In the genomic region with DNA sequence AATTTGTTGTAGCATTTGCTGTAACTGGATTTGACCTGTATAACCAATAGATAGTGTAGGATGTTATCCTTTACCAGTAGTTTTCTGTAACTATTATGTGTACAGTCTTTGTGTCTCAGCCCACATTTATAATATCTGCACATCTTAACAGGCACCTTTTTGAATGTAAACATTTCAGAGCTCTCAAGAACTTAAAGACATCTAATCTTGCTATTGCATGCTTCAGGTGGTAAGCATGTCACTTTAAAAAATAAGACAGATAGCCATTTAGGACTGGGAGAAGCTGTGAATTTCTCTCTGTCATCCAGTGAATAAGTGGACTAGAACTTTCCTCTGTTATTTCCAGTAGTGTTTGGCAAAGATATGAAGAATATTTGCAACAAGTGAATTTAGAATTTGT, we compare ENCODE assay signal across 2 cellular contexts.
A peak's percentile ranks its signal among the peaks of the same experiment; 100 is the strongest.
TF ChIP-seq lines count a peak whose summit lies in the region.

No MANE protein-coding gene starts in this region.

TF ChIP-seq in HEK293, 187 proteins besides CTCF, POLR2A, EP300 and RAD21 (continued from another document):
- TF ChIP-seq HOXD13 (CRISPR knock-in tag; IDR thresholded peaks at IDR 0.05; ENCODE audit: borderline replicate concordance) (no peak), ZNF664 (tag by site-specific recombination; IDR thresholded peaks at IDR 0.05) (no peak), ZNF404 (tag by site-specific recombination; IDR thresholded peaks at IDR 0.05) (no peak), ZNF571 (tag by site-specific recombination; IDR thresholded peaks at IDR 0.05) (no peak), SCRT2 (tag by site-specific recombination; IDR thresholded peaks at IDR 0.05) (0 out of 2 replicates have a peak, but pooled peaks have one; percentile 10)

TF ChIP-seq in K562, 482 proteins besides CTCF, POLR2A, EP300 and RAD21 (continued from another document and continues in another):
- TF ChIP-seq PTBP1 (IDR thresholded peaks at IDR 0.05; ENCODE audit: low read depth, low read length) = no peak
- TF ChIP-seq TAL1 (IDR thresholded peaks at IDR 0.05) = peak; percentile 50; the same call in 1 of the 2 replicates
- TF ChIP-seq, protein P1, sequence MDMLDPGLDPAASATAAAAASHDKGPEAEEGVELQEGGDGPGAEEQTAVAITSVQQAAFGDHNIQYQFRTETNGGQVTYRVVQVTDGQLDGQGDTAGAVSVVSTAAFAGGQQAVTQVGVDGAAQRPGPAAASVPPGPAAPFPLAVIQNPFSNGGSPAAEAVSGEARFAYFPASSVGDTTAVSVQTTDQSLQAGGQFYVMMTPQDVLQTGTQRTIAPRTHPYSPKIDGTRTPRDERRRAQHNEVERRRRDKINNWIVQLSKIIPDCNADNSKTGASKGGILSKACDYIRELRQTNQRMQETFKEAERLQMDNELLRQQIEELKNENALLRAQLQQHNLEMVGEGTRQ (CRISPR knock-in tag; IDR thresholded peaks at IDR 0.05) = no peak
- TF ChIP-seq, protein P2, sequence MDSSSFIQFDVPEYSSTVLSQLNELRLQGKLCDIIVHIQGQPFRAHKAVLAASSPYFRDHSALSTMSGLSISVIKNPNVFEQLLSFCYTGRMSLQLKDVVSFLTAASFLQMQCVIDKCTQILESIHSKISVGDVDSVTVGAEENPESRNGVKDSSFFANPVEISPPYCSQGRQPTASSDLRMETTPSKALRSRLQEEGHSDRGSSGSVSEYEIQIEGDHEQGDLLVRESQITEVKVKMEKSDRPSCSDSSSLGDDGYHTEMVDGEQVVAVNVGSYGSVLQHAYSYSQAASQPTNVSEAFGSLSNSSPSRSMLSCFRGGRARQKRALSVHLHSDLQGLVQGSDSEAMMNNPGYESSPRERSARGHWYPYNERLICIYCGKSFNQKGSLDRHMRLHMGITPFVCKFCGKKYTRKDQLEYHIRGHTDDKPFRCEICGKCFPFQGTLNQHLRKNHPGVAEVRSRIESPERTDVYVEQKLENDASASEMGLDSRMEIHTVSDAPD (CRISPR knock-in tag; IDR thresholded peaks at IDR 0.05) = no peak
- no peak for TF ChIP-seq CHD1 (IDR thresholded peaks at IDR 0.05; ENCODE audit: low read length)
- no peak for TF ChIP-seq BCL6 (CRISPR knock-in tag; IDR thresholded peaks at IDR 0.05)
- no peak for TF ChIP-seq CREM (IDR thresholded peaks at IDR 0.05; ENCODE audit: low read depth)
- TF ChIP-seq CBFA2T3 (IDR thresholded peaks at IDR 0.05) = peak; percentile 63
- TF ChIP-seq TCF3 (CRISPR knock-in tag; IDR thresholded peaks at IDR 0.05) = peak; percentile 51
- no peak for TF ChIP-seq PCBP1 (IDR thresholded peaks at IDR 0.05; ENCODE audit: low read depth, low read length, poor library complexity, severe bottlenecking)
- TF ChIP-seq ETV1 (tag; conservative IDR thresholded peaks at IDR 0.05; ENCODE audit: low read depth) = no peak
- TF ChIP-seq, protein P3, sequence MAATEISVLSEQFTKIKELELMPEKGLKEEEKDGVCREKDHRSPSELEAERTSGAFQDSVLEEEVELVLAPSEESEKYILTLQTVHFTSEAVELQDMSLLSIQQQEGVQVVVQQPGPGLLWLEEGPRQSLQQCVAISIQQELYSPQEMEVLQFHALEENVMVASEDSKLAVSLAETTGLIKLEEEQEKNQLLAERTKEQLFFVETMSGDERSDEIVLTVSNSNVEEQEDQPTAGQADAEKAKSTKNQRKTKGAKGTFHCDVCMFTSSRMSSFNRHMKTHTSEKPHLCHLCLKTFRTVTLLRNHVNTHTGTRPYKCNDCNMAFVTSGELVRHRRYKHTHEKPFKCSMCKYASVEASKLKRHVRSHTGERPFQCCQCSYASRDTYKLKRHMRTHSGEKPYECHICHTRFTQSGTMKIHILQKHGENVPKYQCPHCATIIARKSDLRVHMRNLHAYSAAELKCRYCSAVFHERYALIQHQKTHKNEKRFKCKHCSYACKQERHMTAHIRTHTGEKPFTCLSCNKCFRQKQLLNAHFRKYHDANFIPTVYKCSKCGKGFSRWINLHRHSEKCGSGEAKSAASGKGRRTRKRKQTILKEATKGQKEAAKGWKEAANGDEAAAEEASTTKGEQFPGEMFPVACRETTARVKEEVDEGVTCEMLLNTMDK (IDR thresholded peaks at IDR 0.05; ENCODE audit: borderline replicate concordance, insufficient read depth, low read depth, low read length, poor library complexity, severe bottlenecking) = no peak
- no peak for TF ChIP-seq TEAD2 (tag; IDR thresholded peaks at IDR 0.05)
- TF ChIP-seq RBM22 (IDR thresholded peaks at IDR 0.05; ENCODE audit: low read depth, low read length, poor library complexity, severe bottlenecking) = no peak
- peak; percentile 15; the same call in 1 of the 2 replicates for TF ChIP-seq NCOR1 (IDR thresholded peaks at IDR 0.05)
- no peak for TF ChIP-seq ATF7 (IDR thresholded peaks at IDR 0.05)
- TF ChIP-seq MEIS2 (IDR thresholded peaks at IDR 0.05; ENCODE audit: partially characterized antibody) = peak; percentile 38
- no peak for TF ChIP-seq NELFE (IDR thresholded peaks at IDR 0.05; ENCODE audit: insufficient read depth, insufficient read length)
- no peak for TF ChIP-seq DACH1 (IDR thresholded peaks at IDR 0.05; ENCODE audit: partially characterized antibody)
- no peak for TF ChIP-seq FOXK2 (conservative IDR thresholded peaks at IDR 0.05 in 1 of 2, IDR thresholded peaks at IDR 0.05 in 1 of 2; ENCODE audit: low read depth in 2 of 2)
- TF ChIP-seq, protein P4, sequence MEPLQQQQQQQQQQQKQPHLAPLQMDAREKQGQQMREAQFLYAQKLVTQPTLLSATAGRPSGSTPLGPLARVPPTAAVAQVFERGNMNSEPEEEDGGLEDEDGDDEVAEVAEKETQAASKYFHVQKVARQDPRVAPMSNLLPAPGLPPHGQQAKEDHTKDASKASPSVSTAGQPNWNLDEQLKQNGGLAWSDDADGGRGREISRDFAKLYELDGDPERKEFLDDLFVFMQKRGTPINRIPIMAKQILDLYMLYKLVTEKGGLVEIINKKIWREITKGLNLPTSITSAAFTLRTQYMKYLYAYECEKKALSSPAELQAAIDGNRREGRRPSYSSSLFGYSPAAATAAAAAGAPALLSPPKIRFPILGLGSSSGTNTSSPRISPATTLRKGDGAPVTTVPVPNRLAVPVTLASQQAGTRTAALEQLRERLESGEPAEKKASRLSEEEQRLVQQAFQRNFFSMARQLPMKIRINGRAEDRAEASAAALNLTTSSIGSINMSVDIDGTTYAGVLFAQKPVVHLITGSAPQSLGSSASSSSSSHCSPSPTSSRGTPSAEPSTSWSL (CRISPR knock-in tag; IDR thresholded peaks at IDR 0.05; ENCODE audit: borderline replicate concordance) = no peak
- TF ChIP-seq, protein P5, sequence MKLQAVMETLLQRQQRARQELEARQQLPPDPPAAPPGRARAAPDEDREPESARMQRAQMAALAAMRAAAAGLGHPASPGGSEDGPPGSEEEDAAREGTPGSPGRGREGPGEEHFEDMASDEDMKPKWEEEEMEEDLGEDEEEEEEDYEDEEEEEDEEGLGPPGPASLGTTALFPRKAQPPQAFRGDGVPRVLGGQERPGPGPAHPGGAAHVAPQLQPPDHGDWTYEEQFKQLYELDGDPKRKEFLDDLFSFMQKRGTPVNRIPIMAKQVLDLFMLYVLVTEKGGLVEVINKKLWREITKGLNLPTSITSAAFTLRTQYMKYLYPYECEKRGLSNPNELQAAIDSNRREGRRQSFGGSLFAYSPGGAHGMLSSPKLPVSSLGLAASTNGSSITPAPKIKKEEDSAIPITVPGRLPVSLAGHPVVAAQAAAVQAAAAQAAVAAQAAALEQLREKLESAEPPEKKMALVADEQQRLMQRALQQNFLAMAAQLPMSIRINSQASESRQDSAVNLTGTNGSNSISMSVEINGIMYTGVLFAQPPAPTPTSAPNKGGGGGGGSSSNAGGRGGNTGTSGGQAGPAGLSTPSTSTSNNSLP (IDR thresholded peaks at IDR 0.05; ENCODE audit: borderline replicate concordance, low read depth, low read length) = no peak
- TF ChIP-seq HNRNPL (IDR thresholded peaks at IDR 0.05; ENCODE audit: low read depth, low read length) = no peak
- no peak for TF ChIP-seq CSDE1 (IDR thresholded peaks at IDR 0.05)
- TF ChIP-seq, protein P6, sequence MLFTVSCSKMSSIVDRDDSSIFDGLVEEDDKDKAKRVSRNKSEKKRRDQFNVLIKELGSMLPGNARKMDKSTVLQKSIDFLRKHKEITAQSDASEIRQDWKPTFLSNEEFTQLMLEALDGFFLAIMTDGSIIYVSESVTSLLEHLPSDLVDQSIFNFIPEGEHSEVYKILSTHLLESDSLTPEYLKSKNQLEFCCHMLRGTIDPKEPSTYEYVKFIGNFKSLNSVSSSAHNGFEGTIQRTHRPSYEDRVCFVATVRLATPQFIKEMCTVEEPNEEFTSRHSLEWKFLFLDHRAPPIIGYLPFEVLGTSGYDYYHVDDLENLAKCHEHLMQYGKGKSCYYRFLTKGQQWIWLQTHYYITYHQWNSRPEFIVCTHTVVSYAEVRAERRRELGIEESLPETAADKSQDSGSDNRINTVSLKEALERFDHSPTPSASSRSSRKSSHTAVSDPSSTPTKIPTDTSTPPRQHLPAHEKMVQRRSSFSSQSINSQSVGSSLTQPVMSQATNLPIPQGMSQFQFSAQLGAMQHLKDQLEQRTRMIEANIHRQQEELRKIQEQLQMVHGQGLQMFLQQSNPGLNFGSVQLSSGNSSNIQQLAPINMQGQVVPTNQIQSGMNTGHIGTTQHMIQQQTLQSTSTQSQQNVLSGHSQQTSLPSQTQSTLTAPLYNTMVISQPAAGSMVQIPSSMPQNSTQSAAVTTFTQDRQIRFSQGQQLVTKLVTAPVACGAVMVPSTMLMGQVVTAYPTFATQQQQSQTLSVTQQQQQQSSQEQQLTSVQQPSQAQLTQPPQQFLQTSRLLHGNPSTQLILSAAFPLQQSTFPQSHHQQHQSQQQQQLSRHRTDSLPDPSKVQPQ (CRISPR knock-in tag; IDR thresholded peaks at IDR 0.05; ENCODE audit: borderline replicate concordance) = no peak
- TF ChIP-seq ILK (tag; IDR thresholded peaks at IDR 0.05; ENCODE audit: borderline replicate concordance, low read depth) = no peak
- TF ChIP-seq, protein P7, sequence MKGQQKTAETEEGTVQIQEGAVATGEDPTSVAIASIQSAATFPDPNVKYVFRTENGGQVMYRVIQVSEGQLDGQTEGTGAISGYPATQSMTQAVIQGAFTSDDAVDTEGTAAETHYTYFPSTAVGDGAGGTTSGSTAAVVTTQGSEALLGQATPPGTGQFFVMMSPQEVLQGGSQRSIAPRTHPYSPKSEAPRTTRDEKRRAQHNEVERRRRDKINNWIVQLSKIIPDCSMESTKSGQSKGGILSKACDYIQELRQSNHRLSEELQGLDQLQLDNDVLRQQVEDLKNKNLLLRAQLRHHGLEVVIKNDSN (CRISPR knock-in tag; IDR thresholded peaks at IDR 0.05) = no peak
- no peak for TF ChIP-seq ZNF780A (CRISPR knock-in tag; IDR thresholded peaks at IDR 0.05)
- TF ChIP-seq NCOA2 (IDR thresholded peaks at IDR 0.05; ENCODE audit: partially characterized antibody in 2 of 2) = no peak
- TF ChIP-seq, protein P8, sequence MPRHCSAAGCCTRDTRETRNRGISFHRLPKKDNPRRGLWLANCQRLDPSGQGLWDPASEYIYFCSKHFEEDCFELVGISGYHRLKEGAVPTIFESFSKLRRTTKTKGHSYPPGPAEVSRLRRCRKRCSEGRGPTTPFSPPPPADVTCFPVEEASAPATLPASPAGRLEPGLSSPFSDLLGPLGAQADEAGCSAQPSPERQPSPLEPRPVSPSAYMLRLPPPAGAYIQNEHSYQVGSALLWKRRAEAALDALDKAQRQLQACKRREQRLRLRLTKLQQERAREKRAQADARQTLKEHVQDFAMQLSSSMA (CRISPR knock-in tag; IDR thresholded peaks at IDR 0.05) = no peak
- TF ChIP-seq SMARCA4 (IDR thresholded peaks at IDR 0.05) = no peak
- TF ChIP-seq ERF (CRISPR knock-in tag; IDR thresholded peaks at IDR 0.05) = no peak
- TF ChIP-seq, protein P9, sequence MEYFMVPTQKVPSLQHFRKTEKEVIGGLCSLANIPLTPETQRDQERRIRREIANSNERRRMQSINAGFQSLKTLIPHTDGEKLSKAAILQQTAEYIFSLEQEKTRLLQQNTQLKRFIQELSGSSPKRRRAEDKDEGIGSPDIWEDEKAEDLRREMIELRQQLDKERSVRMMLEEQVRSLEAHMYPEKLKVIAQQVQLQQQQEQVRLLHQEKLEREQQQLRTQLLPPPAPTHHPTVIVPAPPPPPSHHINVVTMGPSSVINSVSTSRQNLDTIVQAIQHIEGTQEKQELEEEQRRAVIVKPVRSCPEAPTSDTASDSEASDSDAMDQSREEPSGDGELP (CRISPR knock-in tag; IDR thresholded peaks at IDR 0.05; ENCODE audit: borderline replicate concordance) = no peak
- TF ChIP-seq SIRT6 (IDR thresholded peaks at IDR 0.05; ENCODE audit: low read depth, low read length) = no peak
- TF ChIP-seq, protein P10, sequence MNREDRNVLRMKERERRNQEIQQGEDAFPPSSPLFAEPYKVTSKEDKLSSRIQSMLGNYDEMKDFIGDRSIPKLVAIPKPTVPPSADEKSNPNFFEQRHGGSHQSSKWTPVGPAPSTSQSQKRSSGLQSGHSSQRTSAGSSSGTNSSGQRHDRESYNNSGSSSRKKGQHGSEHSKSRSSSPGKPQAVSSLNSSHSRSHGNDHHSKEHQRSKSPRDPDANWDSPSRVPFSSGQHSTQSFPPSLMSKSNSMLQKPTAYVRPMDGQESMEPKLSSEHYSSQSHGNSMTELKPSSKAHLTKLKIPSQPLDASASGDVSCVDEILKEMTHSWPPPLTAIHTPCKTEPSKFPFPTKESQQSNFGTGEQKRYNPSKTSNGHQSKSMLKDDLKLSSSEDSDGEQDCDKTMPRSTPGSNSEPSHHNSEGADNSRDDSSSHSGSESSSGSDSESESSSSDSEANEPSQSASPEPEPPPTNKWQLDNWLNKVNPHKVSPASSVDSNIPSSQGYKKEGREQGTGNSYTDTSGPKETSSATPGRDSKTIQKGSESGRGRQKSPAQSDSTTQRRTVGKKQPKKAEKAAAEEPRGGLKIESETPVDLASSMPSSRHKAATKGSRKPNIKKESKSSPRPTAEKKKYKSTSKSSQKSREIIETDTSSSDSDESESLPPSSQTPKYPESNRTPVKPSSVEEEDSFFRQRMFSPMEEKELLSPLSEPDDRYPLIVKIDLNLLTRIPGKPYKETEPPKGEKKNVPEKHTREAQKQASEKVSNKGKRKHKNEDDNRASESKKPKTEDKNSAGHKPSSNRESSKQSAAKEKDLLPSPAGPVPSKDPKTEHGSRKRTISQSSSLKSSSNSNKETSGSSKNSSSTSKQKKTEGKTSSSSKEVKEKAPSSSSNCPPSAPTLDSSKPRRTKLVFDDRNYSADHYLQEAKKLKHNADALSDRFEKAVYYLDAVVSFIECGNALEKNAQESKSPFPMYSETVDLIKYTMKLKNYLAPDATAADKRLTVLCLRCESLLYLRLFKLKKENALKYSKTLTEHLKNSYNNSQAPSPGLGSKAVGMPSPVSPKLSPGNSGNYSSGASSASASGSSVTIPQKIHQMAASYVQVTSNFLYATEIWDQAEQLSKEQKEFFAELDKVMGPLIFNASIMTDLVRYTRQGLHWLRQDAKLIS (CRISPR knock-in tag; IDR thresholded peaks at IDR 0.05) = no peak
- no peak for TF ChIP-seq ZNF263 (CRISPR knock-in tag; IDR thresholded peaks at IDR 0.05; ENCODE audit: borderline replicate concordance)
- TF ChIP-seq, protein P11, sequence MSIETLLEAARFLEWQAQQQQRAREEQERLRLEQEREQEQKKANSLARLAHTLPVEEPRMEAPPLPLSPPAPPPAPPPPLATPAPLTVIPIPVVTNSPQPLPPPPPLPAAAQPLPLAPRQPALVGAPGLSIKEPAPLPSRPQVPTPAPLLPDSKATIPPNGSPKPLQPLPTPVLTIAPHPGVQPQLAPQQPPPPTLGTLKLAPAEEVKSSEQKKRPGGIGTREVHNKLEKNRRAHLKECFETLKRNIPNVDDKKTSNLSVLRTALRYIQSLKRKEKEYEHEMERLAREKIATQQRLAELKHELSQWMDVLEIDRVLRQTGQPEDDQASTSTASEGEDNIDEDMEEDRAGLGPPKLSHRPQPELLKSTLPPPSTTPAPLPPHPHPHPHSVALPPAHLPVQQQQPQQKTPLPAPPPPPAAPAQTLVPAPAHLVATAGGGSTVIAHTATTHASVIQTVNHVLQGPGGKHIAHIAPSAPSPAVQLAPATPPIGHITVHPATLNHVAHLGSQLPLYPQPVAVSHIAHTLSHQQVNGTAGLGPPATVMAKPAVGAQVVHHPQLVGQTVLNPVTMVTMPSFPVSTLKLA (conservative IDR thresholded peaks at IDR 0.05) = no peak
- no peak for TF ChIP-seq STAG1 (CRISPR knock-in tag; IDR thresholded peaks at IDR 0.05; ENCODE audit: borderline replicate concordance)
- TF ChIP-seq NR2C1 (IDR thresholded peaks at IDR 0.05) = no peak
- no peak for TF ChIP-seq NR2C1 (tag; IDR thresholded peaks at IDR 0.05)
- TF ChIP-seq TARDBP (IDR thresholded peaks at IDR 0.05) = no peak
- no peak for TF ChIP-seq ZNF174 (CRISPR knock-in tag; IDR thresholded peaks at IDR 0.05)
